Comparison of ENCODE assay signal across 27 cellular contexts in genomic region chr6:110041149-110041548, GRCh38.
DNase-seq lines count a peak whose midpoint lies in the region; ATAC-seq, FAIRE-seq and TF ChIP-seq lines count a peak whose summit lies in the region.
"Had no signal": no experiment of that assay in that cellular context is flagged by ENCODE, and none has a peak within 500 bp of the region (broad histone marks: within the 10 kb centered on the region; RNA-seq: fewer than 3 reads in every experiment).

No MANE protein-coding gene starts in this region.

- H3K9ac ChIP-seq in H1 (replicated peaks in 1 of 4; ENCODE audit: extremely low read depth in 1 of 4, low read depth in 3 of 4, low read length in 3 of 4) (no peak overlapping the region), neural progenitor cell (no peak overlapping the region)

- no peak overlapping the region for H3K4ac ChIP-seq in H1 (replicated peaks; ENCODE audit: insufficient read length, low read depth, low read length)

- no peak overlapping the region for H2BK15ac ChIP-seq in H1 (ENCODE audit: low read length)

- 0 out of 2 replicates have a peak overlapping the region, but pooled peaks have one; percentile 72 for H2AFZ ChIP-seq in H1 (ENCODE audit: low read length)
- H2AFZ ChIP-seq in neural progenitor cell (replicated peaks), result peak overlapping the region; percentile 9
- H2AFZ ChIP-seq: hepatocyte had no signal

- H3K4me3 ChIP-seq in H1 (ENCODE audit: extremely low read depth in 1 of 4, insufficient read depth in 2 of 4, low read depth in 3 of 4, low read length in 4 of 4) (no peak overlapping the region), neural progenitor cell (no peak overlapping the region)
- H3K4me3 ChIP-seq: hepatocyte had no signal

- no peak overlapping the region for H4K91ac ChIP-seq in H1 (replicated peaks; ENCODE audit: insufficient read length, low read length)

- no peak overlapping the region for H3K4me3 Mint-ChIP-seq in activated CD4-positive, alpha-beta T cell treated with anti-CD3 and anti-CD28 coated beads for 36 hours
- H3K4me3 Mint-ChIP-seq in neural progenitor cell, result no peak overlapping the region
- no peak overlapping the region for H3K4me3 Mint-ChIP-seq in chondrocyte (ENCODE audit: unreplicated experiment)

- no peak for TF ChIP-seq POLR2A in H1 (IDR thresholded peaks at IDR 0.05; ENCODE audit: control extremely low read depth in 1 of 2, low read depth in 2 of 2, low read length in 2 of 2)

- no peak overlapping the region for H2AK5ac ChIP-seq in H1 (ENCODE audit: low read depth, low read length)

- no peaks in the 10 kb centered on the region for H3K36me3 Mint-ChIP-seq in activated CD4-positive, alpha-beta T cell treated with anti-CD3 and anti-CD28 coated beads for 36 hours (ENCODE audit: low read depth)
- no peaks in the 10 kb centered on the region for H3K36me3 Mint-ChIP-seq in neural progenitor cell
- no peaks in the 10 kb centered on the region for H3K36me3 Mint-ChIP-seq in chondrocyte (ENCODE audit: low read depth)

- POLR2A ChIA-PET in activated CD4-positive, alpha-beta T cell treated with anti-CD3 and anti-CD28 coated beads for 36 hours (lab: Charles Lee), result no interaction called here
- POLR2A ChIA-PET in H1 (lab: Charles Lee; ENCODE audit: partially characterized antibody), result interaction anchor here (1.1 kb wide), 1 partner anchor 351 kb away, joined by 3 read pairs; no protein-coding TSS in a partner anchor

- H2BK120ac ChIP-seq in H1 (replicated peaks; ENCODE audit: low read depth, low read length), result no peak overlapping the region

- H3K27me3 ChIP-seq in H1 (replicated peaks in 1 of 4; ENCODE audit: control insufficient read depth in 3 of 4, extremely low read depth in 1 of 4, insufficient read depth in 3 of 4, low read length in 3 of 4) (no peaks in the 10 kb centered on the region), neural progenitor cell (no peaks in the 10 kb centered on the region)
- H3K27me3 ChIP-seq: foreskin keratinocyte, hepatocyte had no signal

- H3K23ac ChIP-seq in H1 (ENCODE audit: insufficient read length), result no peak overlapping the region

- ATAC-seq in activated CD4-positive, alpha-beta T cell treated with anti-CD3 and anti-CD28 coated beads for 36 hours, result no peak
- no peak for ATAC-seq in GM21360 (IDR thresholded peaks at IDR 0.05; ENCODE audit: unreplicated experiment)
- ATAC-seq: activated CD4-positive, CD25-positive, alpha-beta regulatory T cell treated with anti-CD3 and anti-CD28 coated beads, Interleukin-2, amount 50 U/mL, for 24 hours; foreskin keratinocyte; HepG2; left ventricle myocardium superior; Right ventricle myocardium inferior had no signal

- H3K27ac Mint-ChIP-seq in activated CD4-positive, alpha-beta T cell treated with anti-CD3 and anti-CD28 coated beads for 36 hours, result peak overlapping the region; percentile 3
- H3K27ac Mint-ChIP-seq in neural progenitor cell (no peak overlapping the region), chondrocyte (ENCODE audit: unreplicated experiment) (no peak overlapping the region)

- no peak for FAIRE-seq in H1 (lab: Jason Lieb, UNC)
- FAIRE-seq: H54, HepG2, small intestine had no signal

- no peak overlapping the region for H2BK20ac ChIP-seq in H1 (ENCODE audit: low read length)

- no peak overlapping the region for H3K4me2 ChIP-seq in H1 (ENCODE audit: insufficient read depth in 1 of 2, low read depth in 2 of 2, low read length in 2 of 2)
- no peak overlapping the region for H3K4me2 ChIP-seq in neural progenitor cell
- H3K4me2 ChIP-seq: hepatocyte had no signal

- H3K9me3 ChIP-seq in H1 (ENCODE audit: insufficient read depth in 2 of 2, low read depth in 1 of 2, low read length in 1 of 2) (no peaks in the 10 kb centered on the region), neural progenitor cell (ENCODE audit: low read depth) (no peaks in the 10 kb centered on the region)

- no peaks in the 10 kb centered on the region for H3F3A ChIP-seq in neural progenitor cell (ENCODE audit: low read depth)

- no peak for DNase-seq in activated CD4-positive, alpha-beta T cell treated with anti-CD3 and anti-CD28 coated beads for 36 hours
- DNase-seq in activated CD4-positive, alpha-beta T cell treated with anti-CD3 and anti-CD28 coated beads, Interleukin-2, amount 50 U/mL, for 4 hours, result no peak
- DNase-seq in DMS 273 treated with DMSO at 0.1 percent for 48 hours (lab: John Stamatoyannopoulos, UW) (peak; percentile 12), H1 (ENCODE audit: low read depth in 1 of 2, low spot score in 2 of 2) (no peak), neural progenitor cell (ENCODE audit: low spot score) (no peak), globus pallidus (ENCODE audit: low spot score) (no peak), chondrocyte (ENCODE audit: low spot score) (no peak)
- DNase-seq: 8988T; AML-193; left ventricle myocardium superior; NCI-H1048; NCI-H187; NCI-H345; NCI-H774; occipital lobe; OCI-M1; small intestine; stimulated activated CD4-positive, alpha-beta T cell treated with anti-CD3 and anti-CD28 coated beads, Interleukin-2, amount 100 ng/mL, for 24 hours; stimulated activated naive CD4-positive, alpha-beta T cell had no signal

- no peak overlapping the region for H3K56ac ChIP-seq in H1 (replicated peaks; ENCODE audit: insufficient read length, low read depth, low read length)

- TF ChIP-seq CTCF in H1 (IDR thresholded peaks at IDR 0.05; ENCODE audit: control extremely low read depth in 1 of 3, insufficient read depth in 1 of 3, low read depth in 1 of 3, low read length in 3 of 3), result no peak
- TF ChIP-seq CTCF in neural progenitor cell (IDR thresholded peaks at IDR 0.05), result no peak
- TF ChIP-seq CTCF in chondrocyte (IDR thresholded peaks at IDR 0.05), result no peak

- intact Hi-C loops in activated CD4-positive, alpha-beta T cell treated with anti-CD3 and anti-CD28 coated beads for 36 hours (cut with DNase I, micrococcal nuclease), result loop anchor here in 1 of 2 experiments (5.0 kb wide), 1 partner anchor 444 kb away; no protein-coding TSS in a partner anchor

- H4K20me1 ChIP-seq in H1 (replicated peaks in 1 of 2; ENCODE audit: control insufficient read depth in 1 of 2, insufficient read depth in 2 of 2, low read length in 2 of 2), result no peaks in the 10 kb centered on the region
- H4K20me1 ChIP-seq in neural progenitor cell (ENCODE audit: low read depth), result no peaks in the 10 kb centered on the region

- no peak overlapping the region for H3K14ac ChIP-seq in H1 (ENCODE audit: insufficient read length)

- H3K27me3 Mint-ChIP-seq in activated CD4-positive, alpha-beta T cell treated with anti-CD3 and anti-CD28 coated beads for 36 hours, result no peaks in the 10 kb centered on the region
- peaks cover 5% of the 10 kb centered on the region for H3K27me3 Mint-ChIP-seq in neural progenitor cell (ENCODE audit: insufficient read depth, low read depth)
- H3K27me3 Mint-ChIP-seq in chondrocyte (ENCODE audit: low read depth), result peaks cover 11% of the 10 kb centered on the region

- CTCF ChIA-PET in activated CD4-positive, alpha-beta T cell treated with anti-CD3 and anti-CD28 coated beads for 36 hours (lab: Charles Lee), result interaction anchor here (0.8 to 6.0 kb wide), 4 partner anchors 11 to 797 kb away, joined by 3 to 135 read pairs (median 22); no protein-coding TSS in a partner anchor
- CTCF ChIA-PET in H1 (lab: Charles Lee; ENCODE audit: partially characterized antibody), result interaction anchor here (0.9 to 6.5 kb wide), 14 partner anchors 10 to 355 kb away, joined by 3 to 129 read pairs (median 11); no protein-coding TSS in a partner anchor

- H2BK5ac ChIP-seq in H1 (ENCODE audit: low read depth, low read length), result no peak overlapping the region

- no peak for TF ChIP-seq RAD21 in H1 (IDR thresholded peaks at IDR 0.05 in 1 of 2, conservative IDR thresholded peaks at IDR 0.05 in 1 of 2; ENCODE audit: low read depth in 2 of 2, low read length in 2 of 2)

- H3K27ac ChIP-seq in H1 (ENCODE audit: low read depth, low read length) (no peak overlapping the region), neural progenitor cell (no peak overlapping the region)
- H3K27ac ChIP-seq: foreskin keratinocyte, hepatocyte, HL-60 had no signal

- H4K8ac ChIP-seq in H1 (ENCODE audit: extremely low read depth, insufficient read depth, low read length), result no peak overlapping the region

- H3K18ac ChIP-seq in H1 (ENCODE audit: extremely low read depth, low read length), result no peak overlapping the region

- H3K4me1 Mint-ChIP-seq in activated CD4-positive, alpha-beta T cell treated with anti-CD3 and anti-CD28 coated beads for 36 hours, result peaks cover 13% of the 10 kb centered on the region
- peaks cover 17% of the 10 kb centered on the region for H3K4me1 Mint-ChIP-seq in neural progenitor cell
- peaks cover 10% of the 10 kb centered on the region for H3K4me1 Mint-ChIP-seq in chondrocyte (ENCODE audit: low read depth)

- no peaks in the 10 kb centered on the region for H3K23me2 ChIP-seq in H1 (ENCODE audit: low read depth, low read length)

- 79% methylated on average over 2 of the region's 2 CpGs; no CpG with 5 or more reads in 1 of the 2 experiments for WGBS in H1 (ENCODE audit: extremely low coverage in 1 of 2, insufficient coverage in 1 of 2, insufficient read length in 1 of 2, insufficient replicate concordance in 2 of 2, low coverage in 1 of 2, low lambda C conversion rate in 2 of 2, missing lambda C conversion rate in 1 of 2), 2 experiments

- no peaks in the 10 kb centered on the region for H3K79me1 ChIP-seq in H1 (ENCODE audit: low read depth, low read length)

- no peak overlapping the region for H2BK12ac ChIP-seq in H1 (ENCODE audit: low read depth, low read length)

- TF ChIP-seq EP300 in H1 (IDR thresholded peaks at IDR 0.05; ENCODE audit: borderline replicate concordance in 1 of 2, low read depth in 2 of 2, low read length in 2 of 2), result no peak

- H3K4me1 ChIP-seq in H1 (replicated peaks in 1 of 4; ENCODE audit: control insufficient read depth in 3 of 4, insufficient read depth in 4 of 4, low read length in 3 of 4) (peaks cover 0 to 3% (median 3%) of the 10 kb centered on the region in 4 experiments; a peak in 5 of 7 replicates), neural progenitor cell (no peaks in the 10 kb centered on the region)
- H3K4me1 ChIP-seq: foreskin keratinocyte had no signal

- H3K79me2 ChIP-seq in H1 (ENCODE audit: control insufficient read depth in 1 of 2, insufficient read depth in 2 of 2, low read length in 2 of 2), result no peaks in the 10 kb centered on the region
- no peaks in the 10 kb centered on the region for H3K79me2 ChIP-seq in neural progenitor cell (ENCODE audit: low read depth)
- H3K79me2 ChIP-seq: hepatocyte had no signal

- no peaks in the 10 kb centered on the region for H3K9me3 Mint-ChIP-seq in activated CD4-positive, alpha-beta T cell treated with anti-CD3 and anti-CD28 coated beads for 36 hours (ENCODE audit: low read depth)
- no peaks in the 10 kb centered on the region for H3K9me3 Mint-ChIP-seq in neural progenitor cell
- peaks cover 3% of the 10 kb centered on the region for H3K9me3 Mint-ChIP-seq in chondrocyte (ENCODE audit: low read depth)

- H4K5ac ChIP-seq in H1 (ENCODE audit: insufficient read length, low read depth, low read length), result no peak overlapping the region

- H3K36me3 ChIP-seq in H1 (ENCODE audit: control insufficient read depth in 2 of 4, insufficient read depth in 4 of 4, low read length in 3 of 4), result no peaks in the 10 kb centered on the region
- H3K36me3 ChIP-seq in neural progenitor cell, result no peaks in the 10 kb centered on the region

TF ChIP-seq in H1, 55 proteins besides CTCF, POLR2A, EP300 and RAD21 (continues in another document):
- no peak for TF ChIP-seq PHF8 (conservative IDR thresholded peaks at IDR 0.05; ENCODE audit: low read depth, low read length)
- no peak for TF ChIP-seq CHD2 (IDR thresholded peaks at IDR 0.05; ENCODE audit: low read length)
- no peak for TF ChIP-seq KDM1A (IDR thresholded peaks at IDR 0.05; ENCODE audit: borderline replicate concordance, low read length)
